Comparison of ENCODE assay signal across 28 cellular contexts in genomic region chr16:35131429-35131828, GRCh38.
"Had no signal": no experiment of that assay in that cellular context is flagged by ENCODE, and none has a peak within 500 bp of the region (broad histone marks: within the 10 kb centered on the region; RNA-seq: fewer than 3 reads in every experiment).

No MANE protein-coding gene starts in this region.

- ATAC-seq: naive thymus-derived CD8-positive, alpha-beta T cell; natural killer cell treated with Interleukin-12 subunit alpha and Interleukin-12 subunit beta and Interleukin-15 and Interleukin-18, amount 100 ng/mL, for 72 hours; pancreas; right cardiac atrium; sciatic nerve; stimulated activated memory B cell treated with anti-CD40 and anti-IgM and Interleukin-4, amounts not matched to agents 10 μg/mL and 1 μg/mL and 100 μg/mL, for 72 hours; stimulated activated naive CD8-positive, alpha-beta T cell treated with anti-CD3 and anti-CD28 coated beads, Interleukin-15, amount 100 ng/mL, for 72 hours; stimulated activated naive CD8-positive, alpha-beta T cell treated with anti-CD3 and anti-CD28 coated beads, Interleukin-15, Interleukin-2, amounts not matched to agents 100 U/mL and 50 U/mL, for 24 hours; upper lobe of right lung had no signal

- DNase-seq: naive thymus-derived CD8-positive, alpha-beta T cell; nephron progenitor cell; nucleus accumbens; pancreas; right cardiac atrium; spleen; stimulated activated CD4-positive, alpha-beta T cell treated with anti-CD3 and anti-CD28 coated beads, Interleukin-12 subunit alpha, Interleukin-12 subunit beta, amount 100 ng/mL, for 4 hours; stimulated activated CD4-positive, alpha-beta T cell treated with anti-CD3 and anti-CD28 coated beads, Interleukin-1b, Interleukin-23, amount 100 ng/mL, for 48 hours; stimulated activated CD4-positive, alpha-beta T cell treated with anti-CD3 and anti-CD28 coated beads, Interleukin-4, amount 100 ng/mL, for 1 hour; stimulated activated CD4-positive, alpha-beta T cell treated with anti-CD3 and anti-CD28 coated beads, Interleukin-4, amount 100 ng/mL, for 4 hours; stimulated activated CD8-positive, alpha-beta memory T cell treated with anti-CD3 and anti-CD28 coated beads, Interleukin-4, amount 100 ng/mL, for 48 hours; stimulated activated naive CD4-positive, alpha-beta T cell; stimulated activated naive CD8-positive, alpha-beta T cell treated with anti-CD3 and anti-CD28 coated beads, Interleukin-15, amount 100 ng/mL, for 72 hours; stimulated activated naive CD8-positive, alpha-beta T cell treated with anti-CD3 and anti-CD28 coated beads, Interleukin-15, Interleukin-2, amounts not matched to agents 100 U/mL and 50 U/mL, for 24 hours; substantia nigra; testis; tibial artery; transverse colon; upper lobe of right lung; uterus had no signal

- H3K27ac ChIP-seq: neutrophil, pancreas, prostate gland, skin epidermis, spleen, suprapubic skin, testis, tibial artery, transverse colon, upper lobe of right lung, uterus had no signal

- H3K9me3 ChIP-seq: neutrophil, pancreas, prostate gland, suprapubic skin, testis, tibial artery, upper lobe of right lung, uterus had no signal

- H3K27me3 ChIP-seq: neutrophil, pancreas, spleen, suprapubic skin, testis, tibial artery, transverse colon, upper lobe of right lung, uterus had no signal

- FAIRE-seq: pancreas had no signal

- H3K4me1 ChIP-seq: pancreas, prostate gland, spleen, suprapubic skin, testis, tibial artery, transverse colon, upper lobe of right lung, uterus had no signal

- H3K36me3 ChIP-seq: neutrophil, pancreas, prostate gland, spleen, suprapubic skin, tibial artery, transverse colon, upper lobe of right lung, uterus had no signal

- H3K4me3 ChIP-seq: pancreas, prostate gland, skin epidermis, smooth muscle cell, spleen, suprapubic skin, testis, tibial artery, transverse colon, upper lobe of right lung, uterus had no signal

- H3K4me2 ChIP-seq: smooth muscle cell had no signal
